In genomic region chr15:63047792-63048114, GRCh38 we compare ENCODE assay signal across 1 cellular context.
TF ChIP-seq lines count a peak whose summit lies in the region.

No MANE protein-coding gene starts in this region.

TF ChIP-seq in K562, 482 proteins besides CTCF, POLR2A, EP300 and RAD21 (continued from another document):
- TF ChIP-seq E2F1 (CRISPR knock-in tag; IDR thresholded peaks at IDR 0.05) (no peak), THAP7 (CRISPR knock-in tag; IDR thresholded peaks at IDR 0.05) (no peak), TEAD1 (CRISPR knock-in tag; IDR thresholded peaks at IDR 0.05) (0 out of 4 replicates have a peak, but pooled peaks of 1 of the 2 experiments have one; percentile 11), ZBTB2 (IDR thresholded peaks at IDR 0.05) (no peak), SRSF1 (IDR thresholded peaks at IDR 0.05; ENCODE audit: low read depth, low read length) (no peak), ZNF280A (IDR thresholded peaks at IDR 0.05; ENCODE audit: low read depth, partially characterized antibody) (no peak), KDM1A (IDR thresholded peaks at IDR 0.05) (0 out of 4 replicates have a peak, but pooled peaks of 1 of the 2 experiments have one; percentile 11), BCOR (IDR thresholded peaks at IDR 0.05) (0 out of 2 replicates have a peak, but pooled peaks have one; percentile 25), ATF3 (IDR thresholded peaks at IDR 0.05) (no peak), ATF3 (CRISPR knock-in tag; conservative IDR thresholded peaks at IDR 0.05) (no peak), FUS (optimal IDR thresholded peaks at IDR 0.05; ENCODE audit: low read depth, low read length) (no peak), AFF1 (IDR thresholded peaks at IDR 0.05; ENCODE audit: low read depth in 1 of 2, partially characterized antibody in 2 of 2) (no peak), SRF (CRISPR knock-in tag; IDR thresholded peaks at IDR 0.05) (0 out of 4 replicates have a peak, but pooled peaks of 1 of the 2 experiments have one; percentile 26), NONO (IDR thresholded peaks at IDR 0.05; ENCODE audit: low read depth in 2 of 2, low read length in 1 of 2) (no peak), DLX4 (CRISPR knock-in tag; IDR thresholded peaks at IDR 0.05) (0 out of 2 replicates have a peak, but pooled peaks have one; percentile 58), PHF8 (IDR thresholded peaks at IDR 0.05; ENCODE audit: borderline replicate concordance, low read length) (no peak), STAT6 (CRISPR knock-in tag; IDR thresholded peaks at IDR 0.05) (0 out of 2 replicates have a peak, but pooled peaks have one; percentile 17), ETV1 (tag; conservative IDR thresholded peaks at IDR 0.05; ENCODE audit: low read depth) (0 out of 2 replicates have a peak, but pooled peaks have one; percentile 6), GATAD2B (IDR thresholded peaks at IDR 0.05; ENCODE audit: borderline replicate concordance) (no peak), ZNF347 (CRISPR knock-in tag; IDR thresholded peaks at IDR 0.05; ENCODE audit: low read depth) (no peak), ZNF282 (CRISPR knock-in tag; IDR thresholded peaks at IDR 0.05) (no peak), RHOXF2B (CRISPR knock-in tag; conservative IDR thresholded peaks at IDR 0.05) (0 out of 2 replicates have a peak, but pooled peaks have one; percentile 20)
